In the genomic region with DNA sequence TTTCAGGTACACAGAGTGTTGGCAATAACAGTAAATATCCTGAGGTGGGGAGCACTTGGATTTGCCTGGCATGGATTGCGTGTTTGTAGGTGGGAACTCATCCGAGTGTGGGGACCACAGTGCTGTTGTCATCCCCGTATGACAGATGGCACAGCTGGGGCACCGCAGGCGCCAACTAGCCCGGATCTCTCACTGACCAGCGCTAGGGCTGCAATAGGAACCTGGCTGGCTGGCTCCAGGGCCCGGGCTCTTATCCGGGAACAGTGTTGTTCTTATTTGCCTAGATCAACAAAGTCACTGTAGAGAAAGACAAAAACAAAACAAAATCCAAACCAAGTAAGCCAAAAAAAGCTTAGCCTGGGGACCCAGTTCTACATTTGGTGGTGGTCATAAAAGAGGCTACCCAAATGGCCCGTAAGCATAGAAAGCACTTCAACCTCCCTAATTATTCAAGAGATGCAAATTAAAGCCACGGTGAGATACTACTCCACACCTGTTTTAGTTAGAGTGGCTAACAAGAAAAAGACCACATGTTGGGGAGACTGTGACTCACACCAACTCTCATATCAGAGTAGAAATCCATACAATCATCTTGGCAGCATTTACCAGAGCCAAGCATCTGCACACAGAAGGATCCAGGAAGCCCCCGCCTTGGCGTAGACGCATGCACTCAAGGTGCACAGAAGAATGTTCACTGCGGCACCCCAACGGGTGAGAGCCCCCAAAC, we compare ENCODE assay signal across 13 cellular contexts. TPM values are rescaled to one million over a fixed set of nuclear protein-coding genes. Genes with fewer than 3 reads are reported as not detected.
DNase-seq lines count a peak whose midpoint lies in the region; ATAC-seq and TF ChIP-seq lines count a peak whose summit lies in the region.
"Had no signal": no experiment of that assay in that cellular context is flagged by ENCODE, and none has a peak within 500 bp of the region (broad histone marks: within the 10 kb centered on the region; RNA-seq: fewer than 3 reads in every experiment).

No MANE protein-coding gene starts in this region.

- DNase-seq in activated CD4-positive, alpha-beta T cell treated with anti-CD3 and anti-CD28 coated beads, Interleukin-2, amount 10 ng/mL, durations not matched to agents 24 days and 14 days, result no peak
- no peak for DNase-seq in activated CD4-positive, alpha-beta T cell treated with anti-CD3 and anti-CD28 coated beads for 4 hours
- DNase-seq in activated T-helper 1 cell treated with anti-CD3 and anti-CD28 coated beads, Interleukin-12 subunit alpha, Interleukin-12 subunit beta, Interleukin-2, Interleukin-4 antibody, amounts not matched to agents 30 ng/mL and 10 ng/mL and 1 ng/mL, durations not matched to agents 14 hours and 24 hours and 36 hours (ENCODE audit: low spot score), result no peak
- DNase-seq in head of caudate nucleus, result peak in 39 of 42 donors; percentile 27 to 85 (median 56)
- no peak for DNase-seq in stimulated activated naive CD8-positive, alpha-beta T cell treated with anti-CD3 and anti-CD28 coated beads, Interleukin-15, amount 100 ng/mL, for 72 hours
- DNase-seq in omental fat pad (ENCODE audit: low spot score), result no peak
- DNase-seq in mesenteric fat pad (ENCODE audit: low spot score), result no peak
- DNase-seq: activated CD4-positive, alpha-beta T cell treated with anti-CD3 and anti-CD28 coated beads for 48 hours; KG1; NCI-H1417; small intestine; SW 1271 had no signal

- H3K4me1 Mint-ChIP-seq in activated CD4-positive, alpha-beta T cell treated with anti-CD3 and anti-CD28 coated beads, Interleukin-2, amount 10 ng/mL, durations not matched to agents 24 days and 14 days, result peaks cover 58% of the 10 kb centered on the region
- peaks cover 61% of the 10 kb centered on the region for H3K4me1 Mint-ChIP-seq in activated T-helper 1 cell treated with anti-CD3 and anti-CD28 coated beads, Interleukin-12 subunit alpha, Interleukin-12 subunit beta, Interleukin-2, Interleukin-4 antibody, amounts not matched to agents 30 ng/mL and 10 ng/mL and 1 ng/mL, durations not matched to agents 14 hours and 24 hours and 36 hours (ENCODE audit: low read depth)
- H3K4me1 Mint-ChIP-seq in stimulated activated naive CD8-positive, alpha-beta T cell treated with anti-CD3 and anti-CD28 coated beads, Interleukin-15, amount 100 ng/mL, for 72 hours, result peaks cover 81% of the 10 kb centered on the region

- peak overlapping the region; percentile 76 for H3K27ac Mint-ChIP-seq in activated CD4-positive, alpha-beta T cell treated with anti-CD3 and anti-CD28 coated beads, Interleukin-2, amount 10 ng/mL, durations not matched to agents 24 days and 14 days
- H3K27ac Mint-ChIP-seq in activated T-helper 1 cell treated with anti-CD3 and anti-CD28 coated beads, Interleukin-12 subunit alpha, Interleukin-12 subunit beta, Interleukin-2, Interleukin-4 antibody, amounts not matched to agents 30 ng/mL and 10 ng/mL and 1 ng/mL, durations not matched to agents 14 hours and 24 hours and 36 hours, result peak overlapping the region; percentile 9
- H3K27ac Mint-ChIP-seq in stimulated activated naive CD8-positive, alpha-beta T cell treated with anti-CD3 and anti-CD28 coated beads, Interleukin-15, amount 100 ng/mL, for 72 hours, result peak overlapping the region in 1 of 2 donors; percentile 61

- no peak for TF ChIP-seq CTCF in omental fat pad (IDR thresholded peaks at IDR 0.05)

- no peaks in the 10 kb centered on the region for H3K27me3 Mint-ChIP-seq in activated CD4-positive, alpha-beta T cell treated with anti-CD3 and anti-CD28 coated beads, Interleukin-2, amount 10 ng/mL, durations not matched to agents 24 days and 14 days
- H3K27me3 Mint-ChIP-seq in activated T-helper 1 cell treated with anti-CD3 and anti-CD28 coated beads, Interleukin-12 subunit alpha, Interleukin-12 subunit beta, Interleukin-2, Interleukin-4 antibody, amounts not matched to agents 30 ng/mL and 10 ng/mL and 1 ng/mL, durations not matched to agents 14 hours and 24 hours and 36 hours (ENCODE audit: insufficient read depth), result no peaks in the 10 kb centered on the region
- no peaks in the 10 kb centered on the region for H3K27me3 Mint-ChIP-seq in stimulated activated naive CD8-positive, alpha-beta T cell treated with anti-CD3 and anti-CD28 coated beads, Interleukin-15, amount 100 ng/mL, for 72 hours

- H3K4me3 Mint-ChIP-seq in activated CD4-positive, alpha-beta T cell treated with anti-CD3 and anti-CD28 coated beads, Interleukin-2, amount 10 ng/mL, durations not matched to agents 24 days and 14 days, result no peak overlapping the region
- no peak overlapping the region for H3K4me3 Mint-ChIP-seq in activated T-helper 1 cell treated with anti-CD3 and anti-CD28 coated beads, Interleukin-12 subunit alpha, Interleukin-12 subunit beta, Interleukin-2, Interleukin-4 antibody, amounts not matched to agents 30 ng/mL and 10 ng/mL and 1 ng/mL, durations not matched to agents 14 hours and 24 hours and 36 hours
- peak overlapping the region in 1 of 2 donors; percentile 39 for H3K4me3 Mint-ChIP-seq in stimulated activated naive CD8-positive, alpha-beta T cell treated with anti-CD3 and anti-CD28 coated beads, Interleukin-15, amount 100 ng/mL, for 72 hours

- H3K9me3 Mint-ChIP-seq in activated CD4-positive, alpha-beta T cell treated with anti-CD3 and anti-CD28 coated beads, Interleukin-2, amount 10 ng/mL, durations not matched to agents 24 days and 14 days, result no peaks in the 10 kb centered on the region
- H3K9me3 Mint-ChIP-seq in activated T-helper 1 cell treated with anti-CD3 and anti-CD28 coated beads, Interleukin-12 subunit alpha, Interleukin-12 subunit beta, Interleukin-2, Interleukin-4 antibody, amounts not matched to agents 30 ng/mL and 10 ng/mL and 1 ng/mL, durations not matched to agents 14 hours and 24 hours and 36 hours, result no peaks in the 10 kb centered on the region
- no peaks in the 10 kb centered on the region for H3K9me3 Mint-ChIP-seq in stimulated activated naive CD8-positive, alpha-beta T cell treated with anti-CD3 and anti-CD28 coated beads, Interleukin-15, amount 100 ng/mL, for 72 hours

- peak; percentile 70 for ATAC-seq in stimulated activated naive CD8-positive, alpha-beta T cell treated with anti-CD3 and anti-CD28 coated beads, Interleukin-15, amount 100 ng/mL, for 72 hours
- ATAC-seq in omental fat pad (ENCODE audit: low FRiP score) (no peak), GM21526 (IDR thresholded peaks at IDR 0.05; ENCODE audit: low FRiP score, unreplicated experiment) (no peak)

- H3K36me3 Mint-ChIP-seq in activated CD4-positive, alpha-beta T cell treated with anti-CD3 and anti-CD28 coated beads, Interleukin-2, amount 10 ng/mL, durations not matched to agents 24 days and 14 days (ENCODE audit: low read depth), result peaks cover 24% of the 10 kb centered on the region
- peaks cover 15% of the 10 kb centered on the region for H3K36me3 Mint-ChIP-seq in activated T-helper 1 cell treated with anti-CD3 and anti-CD28 coated beads, Interleukin-12 subunit alpha, Interleukin-12 subunit beta, Interleukin-2, Interleukin-4 antibody, amounts not matched to agents 30 ng/mL and 10 ng/mL and 1 ng/mL, durations not matched to agents 14 hours and 24 hours and 36 hours (ENCODE audit: low read depth)

- intact Hi-C loops in activated CD4-positive, alpha-beta T cell treated with anti-CD3 and anti-CD28 coated beads, Interleukin-2, amount 10 ng/mL, durations not matched to agents 24 days and 14 days (cut with micrococcal nuclease), result no loop called here
- intact Hi-C loops in activated T-helper 1 cell treated with anti-CD3 and anti-CD28 coated beads, Interleukin-12 subunit alpha, Interleukin-12 subunit beta, Interleukin-2, Interleukin-4 antibody, amounts not matched to agents 30 ng/mL and 10 ng/mL and 1 ng/mL, durations not matched to agents 14 hours and 24 hours and 36 hours (cut with micrococcal nuclease), result no loop called here
- intact Hi-C loops in head of caudate nucleus (cut with DNase I), result no loop called here

RNA-seq across cellular contexts. Expression of gene PFKFB3, which starts 27.2 kb away (rescaled TPM):
- total RNA-seq in activated CD4-positive, alpha-beta T cell treated with anti-CD3 and anti-CD28 coated beads, Interleukin-2, amount 10 ng/mL, durations not matched to agents 24 days and 14 days, result 108 TPM in 2 replicates
- total RNA-seq in activated T-helper 1 cell treated with anti-CD3 and anti-CD28 coated beads, Interleukin-12 subunit alpha, Interleukin-12 subunit beta, Interleukin-2, Interleukin-4 antibody, amounts not matched to agents 30 ng/mL and 10 ng/mL and 1 ng/mL, durations not matched to agents 14 hours and 24 hours and 36 hours, result 90.3 and 93.8 TPM in 2 replicates
- total RNA-seq in omental fat pad, result 1,000 to 10,000 TPM in 1 of 4 donors, 100 to 1,000 TPM in 3; 213 to 1,086 (median 354) TPM
- 441 TPM for total RNA-seq in mesenteric fat pad

Comparison
In these comparisons a context has a peak if more than half of its experiments do, and no peak if none do; other contexts are left out.
1. DNase-seq: peak in head of caudate nucleus (39 of 42); none in activated CD4-positive, alpha-beta T cell treated with anti-CD3 and anti-CD28 coated beads, Interleukin-2, amount 10 ng/mL, durations not matched to agents 24 days and 14 days (single experiment), activated CD4-positive, alpha-beta T cell treated with anti-CD3 and anti-CD28 coated beads for 4 hours (0 of 2), activated T-helper 1 cell treated with anti-CD3 and anti-CD28 coated beads, Interleukin-12 subunit alpha, Interleukin-12 subunit beta, Interleukin-2, Interleukin-4 antibody, amounts not matched to agents 30 ng/mL and 10 ng/mL and 1 ng/mL, durations not matched to agents 14 hours and 24 hours and 36 hours (single experiment), stimulated activated naive CD8-positive, alpha-beta T cell treated with anti-CD3 and anti-CD28 coated beads, Interleukin-15, amount 100 ng/mL, for 72 hours (0 of 2), omental fat pad (single experiment) and mesenteric fat pad (single experiment).